8 cellular contexts compared by ENCODE assay signal in genomic region chr1:92482404-92482664, GRCh38. TPM values are rescaled to one million over a fixed set of nuclear protein-coding genes. Genes with fewer than 3 reads are reported as not detected.
DNase-seq lines count a peak whose midpoint lies in the region; TF ChIP-seq lines count a peak whose summit lies in the region.

No MANE protein-coding gene starts in this region.

- no peaks in the 10 kb centered on the region for H3K36me3 ChIP-seq in iPS DF 6.9 (ENCODE audit: control insufficient read depth, insufficient read depth, low read length)
- no peaks in the 10 kb centered on the region for H3K36me3 ChIP-seq in skeletal muscle tissue (ENCODE audit: control insufficient read depth in 3 of 3, insufficient read depth in 3 of 3, low read length in 3 of 3)

- no peak for DNase-seq in activated CD4-positive, alpha-beta memory T cell treated with anti-CD3 and anti-CD28 coated beads for 36 hours
- DNase-seq in iPS DF 6.9 (ENCODE audit: low read depth, low spot score) (no peak), NCI-H345 (lab: John Stamatoyannopoulos, UW) (no peak), DMS114 treated with DMSO at 0.1 percent for 48 hours (lab: John Stamatoyannopoulos, UW; ENCODE audit: unreplicated experiment) (no peak), NCI-H510A (lab: John Stamatoyannopoulos, UW) (no peak), SKM-1 (lab: John Stamatoyannopoulos, UW; ENCODE audit: unreplicated experiment) (no peak)

- H3K4me3 ChIP-seq in iPS DF 6.9 (ENCODE audit: low read length) (peak overlapping the region; percentile 16; the same call in 1 of the 2 replicates), skeletal muscle tissue (ENCODE audit: low read length in 3 of 3) (peak overlapping the region; percentile 64 to 69 (median 69))

- H3K4me1 Mint-ChIP-seq in activated CD4-positive, alpha-beta memory T cell treated with anti-CD3 and anti-CD28 coated beads for 36 hours (ENCODE audit: low read depth), result peaks cover 44% of the 10 kb centered on the region

- TF ChIP-seq POLR2A in GM19193 (IDR thresholded peaks at IDR 0.05; ENCODE audit: extremely low read depth, insufficient read depth, insufficient read length), result peak; percentile 16

- peaks cover 68% of the 10 kb centered on the region for H3K36me3 Mint-ChIP-seq in activated CD4-positive, alpha-beta memory T cell treated with anti-CD3 and anti-CD28 coated beads for 36 hours

- WGBS in iPS DF 6.9 (ENCODE audit: insufficient coverage, insufficient read length), result no CpG with 5 or more reads among the region's 15 CpGs

- H3K9me3 ChIP-seq in iPS DF 6.9 (ENCODE audit: control insufficient read depth, insufficient read depth, low read length) (no peaks in the 10 kb centered on the region), skeletal muscle tissue (ENCODE audit: control insufficient read depth in 3 of 3, low read length in 3 of 3) (no peaks in the 10 kb centered on the region)

- H3K9me3 Mint-ChIP-seq in activated CD4-positive, alpha-beta memory T cell treated with anti-CD3 and anti-CD28 coated beads for 36 hours, result no peaks in the 10 kb centered on the region

- H3K27me3 ChIP-seq in iPS DF 6.9 (ENCODE audit: control insufficient read depth, insufficient read depth, low read length), result peaks cover 91% of the 10 kb centered on the region
- peaks cover 75 to 82% (median 76%) of the 10 kb centered on the region in 3 donors for H3K27me3 ChIP-seq in skeletal muscle tissue (ENCODE audit: control insufficient read depth in 3 of 3, insufficient read depth in 3 of 3, low read length in 3 of 3)

- intact Hi-C loops in activated CD4-positive, alpha-beta memory T cell treated with anti-CD3 and anti-CD28 coated beads for 36 hours (cut with micrococcal nuclease), result loop anchor here (10.0 kb wide), 3 partner anchors 352 to 678 kb away; partner anchors contain the start of gene RPL5

- no peaks in the 10 kb centered on the region for H3K27me3 Mint-ChIP-seq in activated CD4-positive, alpha-beta memory T cell treated with anti-CD3 and anti-CD28 coated beads for 36 hours

- peak overlapping the region; percentile 90 for H3K4me3 Mint-ChIP-seq in activated CD4-positive, alpha-beta memory T cell treated with anti-CD3 and anti-CD28 coated beads for 36 hours

- peak overlapping the region in 2 of 3 donors; percentile 11 to 51 for H3K9ac ChIP-seq in skeletal muscle tissue (ENCODE audit: low read depth in 1 of 3, low read length in 3 of 3)

- CTCF ChIA-PET in activated CD4-positive, alpha-beta memory T cell treated with anti-CD3 and anti-CD28 coated beads for 36 hours (lab: Charles Lee), result interaction anchor here (0.8 to 5.0 kb wide), 8 partner anchors 8 to 192 kb away, joined by 3 to 33 read pairs (median 4); no protein-coding TSS in a partner anchor

- H3K4me1 ChIP-seq in iPS DF 6.9 (ENCODE audit: control insufficient read depth, insufficient read depth, low read length) (peaks cover 15% of the 10 kb centered on the region), skeletal muscle tissue (ENCODE audit: control insufficient read depth in 3 of 3, insufficient read depth in 3 of 3, low read length in 3 of 3) (peaks cover 48 to 53% (median 53%) of the 10 kb centered on the region in 3 donors)

- H3K27ac ChIP-seq in iPS DF 6.9 (ENCODE audit: low read length), result no peak overlapping the region
- H3K27ac ChIP-seq in skeletal muscle tissue (ENCODE audit: low read depth, low read length), result no peak overlapping the region

- POLR2A ChIA-PET in activated CD4-positive, alpha-beta memory T cell treated with anti-CD3 and anti-CD28 coated beads for 36 hours (lab: Charles Lee), result interaction anchor here (1.2 to 9.0 kb wide), 7 partner anchors 7 to 105 kb away, joined by 3 to 154 read pairs (median 35); no protein-coding TSS in a partner anchor

- peak overlapping the region; percentile 98 for H3K27ac Mint-ChIP-seq in activated CD4-positive, alpha-beta memory T cell treated with anti-CD3 and anti-CD28 coated beads for 36 hours

RNA-seq across cellular contexts. Expression of gene GFI1, which starts 4.4 kb away (rescaled TPM):
- 10 to 100 TPM; 53.3 to 55.3 TPM for total RNA-seq in activated CD4-positive, alpha-beta memory T cell treated with anti-CD3 and anti-CD28 coated beads for 36 hours
- 0.52 TPM for total RNA-seq in skeletal muscle tissue

Comparison
In these comparisons a context has a peak if more than half of its experiments do, and no peak if none do; other contexts are left out.
1. RNA of gene GFI1, which starts 4.4 kb away (total RNA-seq): 53.3 to 55.3 TPM in activated CD4-positive, alpha-beta memory T cell treated with anti-CD3 and anti-CD28 coated beads for 36 hours; 0.52 TPM in skeletal muscle tissue (single experiment); every median in the first group is over 10 times any median in the second.